9 cellular contexts compared by ENCODE assay signal in genomic region chr9:100602302-100602930, GRCh38. TPM values are rescaled to one million over a fixed set of nuclear protein-coding genes. Genes with fewer than 3 reads are reported as not detected.
DNase-seq lines count a peak whose midpoint lies in the region; ATAC-seq and TF ChIP-seq lines count a peak whose summit lies in the region.
"Had no signal": no experiment of that assay in that cellular context is flagged by ENCODE, and none has a peak within 500 bp of the region (broad histone marks: within the 10 kb centered on the region; RNA-seq: fewer than 3 reads in every experiment).

No MANE protein-coding gene starts in this region.

- peaks cover 10% of the 10 kb centered on the region for H3K4me1 ChIP-seq in OCI-LY3 (ENCODE audit: low read length)

- TF ChIP-seq CTCF in LNCAP (IDR thresholded peaks at IDR 0.05) (peak; percentile 73), OCI-LY3 (IDR thresholded peaks at IDR 0.05; ENCODE audit: low read depth, low read length) (peak; percentile 56), epithelial cell of proximal tubule (conservative IDR thresholded peaks at IDR 0.05; ENCODE audit: low read depth, low read length) (peak; percentile 84)

- H4K20me1 ChIP-seq in OCI-LY3 (ENCODE audit: insufficient read depth, low read length), result no peaks in the 10 kb centered on the region

- H3K36me3 ChIP-seq in OCI-LY3 (replicated peaks; ENCODE audit: low read depth, low read length), result no peaks in the 10 kb centered on the region

- H3K9me3 ChIP-seq in OCI-LY3 (ENCODE audit: insufficient read depth, low read length), result no peaks in the 10 kb centered on the region

- H3K27ac ChIP-seq in OCI-LY3 (ENCODE audit: low read length), result no peak overlapping the region

- no peak overlapping the region for H3K4me2 ChIP-seq in OCI-LY3 (ENCODE audit: low read length)

- no peak for ATAC-seq in effector memory CD8-positive, alpha-beta T cell (replicated peaks)
- ATAC-seq in GM21717 (IDR thresholded peaks at IDR 0.05; ENCODE audit: unreplicated experiment) (no peak), HG03097 (IDR thresholded peaks at IDR 0.05; ENCODE audit: low FRiP score, unreplicated experiment) (no peak)

- peaks cover 11 to 13% of the 10 kb centered on the region in 2 donors for H3K4me1 Mint-ChIP-seq in effector memory CD8-positive, alpha-beta T cell (ENCODE audit: low read depth in 2 of 2)

- H3K9ac ChIP-seq in OCI-LY3 (ENCODE audit: low read length), result no peak overlapping the region

- H3K4me3 Mint-ChIP-seq in effector memory CD8-positive, alpha-beta T cell, result no peak overlapping the region
- H3K4me3 Mint-ChIP-seq: memory B cell had no signal

- H3K79me2 ChIP-seq in OCI-LY3 (ENCODE audit: low read length), result no peaks in the 10 kb centered on the region

- H3K27me3 ChIP-seq in OCI-LY3 (ENCODE audit: low read depth, low read length), result peaks cover 10% of the 10 kb centered on the region; the same call in 1 of the 2 replicates

- DNase-seq in DMS 273 treated with DMSO at 0.1 percent for 48 hours (lab: John Stamatoyannopoulos, UW), result peak; percentile 71
- peak; percentile 41 for DNase-seq in epithelial cell of proximal tubule (ENCODE audit: low read depth)
- DNase-seq in occipital lobe (lab: John Stamatoyannopoulos, UW), result peak; percentile 17
- no peak for DNase-seq in effector memory CD8-positive, alpha-beta T cell

- H3K9me3 Mint-ChIP-seq in effector memory CD8-positive, alpha-beta T cell, result no peaks in the 10 kb centered on the region

- H3K27me3 Mint-ChIP-seq in effector memory CD8-positive, alpha-beta T cell, result no peaks in the 10 kb centered on the region

- H3K27ac Mint-ChIP-seq in effector memory CD8-positive, alpha-beta T cell, result no peak overlapping the region
- H3K27ac Mint-ChIP-seq: memory B cell had no signal

- no peaks in the 10 kb centered on the region for H3K36me3 Mint-ChIP-seq in effector memory CD8-positive, alpha-beta T cell (ENCODE audit: insufficient read depth)
- H3K36me3 Mint-ChIP-seq: memory B cell had no signal

- H2AFZ ChIP-seq in OCI-LY3 (ENCODE audit: low read depth, low read length), result no peak overlapping the region

- H3K4me3 ChIP-seq in OCI-LY3 (ENCODE audit: low read length) (no peak overlapping the region), epithelial cell of proximal tubule (ENCODE audit: low read depth, low read length) (no peak overlapping the region)

RNA-seq across cellular contexts. Expression of gene CAVIN4, which starts 24.5 kb away (rescaled TPM):
- 0.36 and 0.98 TPM in 2 replicates for total RNA-seq in epithelial cell of proximal tubule
- total RNA-seq in occipital lobe, result 12.9 TPM

Comparison
In these comparisons a context has a peak if more than half of its experiments do, and no peak if none do; other contexts are left out.
1. DNase-seq: peak in DMS 273 treated with DMSO at 0.1 percent for 48 hours (single experiment), epithelial cell of proximal tubule (single experiment) and occipital lobe (single experiment); none in effector memory CD8-positive, alpha-beta T cell (0 of 3).
2. Peak in every context shown above with its lines, with median percentiles within 50 percentile points of each other: CTCF ChIP-seq.